Comparison of ENCODE assay signal across 22 cellular contexts in genomic region chrY:19146296-19146695, GRCh38.
"Had no signal": no experiment of that assay in that cellular context is flagged by ENCODE, and none has a peak within 500 bp of the region (broad histone marks: within the 10 kb centered on the region; RNA-seq: fewer than 3 reads in every experiment).

No MANE protein-coding gene starts in this region.

- DNase-seq: Kasumi-1, MM.1S, NCI-H1092 treated with DMSO at 0.1 percent for 48 hours, NCI-H1436, NCI-H187, NCI-H2029, NCI-H2081 treated with DMSO at 0.1 percent for 48 hours, NCI-H2171, NCI-H226, NCI-H446, NCI-H510A, NCI-H524 treated with DMSO at 0.1 percent for 48 hours, NCI-H69, NCI-H774, PC-3, SHP77, SK-N-SH, SW 1271 had no signal

- ATAC-seq: K562, Panc1, PC-3 had no signal

- H3K9ac ChIP-seq: KMS-11, SK-N-SH had no signal

- H3K4me3 ChIP-seq: K562 had no signal

- H3K27ac ChIP-seq: KMS-11, RWPE1 had no signal

- H3K9me3 ChIP-seq: SK-N-SH had no signal
